ENCODE assay signal across 14 cellular contexts in the genomic region with DNA sequence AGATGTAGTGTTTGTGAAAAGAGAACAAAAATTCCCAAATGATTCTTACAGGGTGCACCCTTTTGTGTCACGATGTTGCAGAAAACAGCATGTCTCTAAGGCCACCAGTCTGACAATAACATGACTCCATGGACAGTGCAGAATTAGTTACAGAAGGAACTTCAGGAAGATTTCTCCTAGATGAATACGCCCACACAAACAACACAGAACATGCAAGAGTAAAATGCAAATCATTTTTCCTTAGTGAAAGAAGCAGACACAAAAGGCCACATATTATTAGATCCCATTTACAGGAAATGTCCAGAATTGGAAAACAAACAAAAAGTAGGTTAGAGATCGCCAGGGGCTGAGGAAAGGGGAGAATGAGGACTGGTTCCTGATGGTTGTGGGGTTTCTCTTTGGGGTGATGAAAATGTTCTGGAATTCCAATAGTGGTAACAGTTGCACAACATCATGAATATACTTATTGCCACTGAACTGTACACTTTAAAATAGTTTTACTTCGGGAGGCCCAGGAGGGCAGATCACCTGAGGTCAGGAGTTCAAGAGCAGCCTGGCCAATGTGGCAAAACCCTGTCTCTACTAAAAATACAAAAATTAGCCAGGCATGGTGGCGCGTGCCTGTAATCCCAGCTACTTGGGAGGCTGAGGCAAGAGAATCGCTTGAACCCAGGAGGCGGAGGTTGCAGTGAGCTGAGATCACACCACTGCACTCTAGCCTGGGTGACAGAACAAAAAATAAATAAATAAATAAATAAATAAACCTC. TPM values are rescaled to one million over a fixed set of nuclear protein-coding genes. Genes with fewer than 3 reads are reported as not detected.
DNase-seq lines count a peak whose midpoint lies in the region; ATAC-seq, FAIRE-seq and TF ChIP-seq lines count a peak whose summit lies in the region.
"Had no signal": no experiment of that assay in that cellular context is flagged by ENCODE, and none has a peak within 500 bp of the region (broad histone marks: within the 10 kb centered on the region; RNA-seq: fewer than 3 reads in every experiment).

No MANE protein-coding gene starts in this region.

- peak overlapping the region; percentile 75 for H3K4me3 Mint-ChIP-seq in CD4-positive, alpha-beta T cell
- H3K4me3 Mint-ChIP-seq in IgD-negative memory B cell (peak overlapping the region; percentile 22 to 85 (median 68)), astrocyte (ENCODE audit: unreplicated experiment) (no peak overlapping the region)
- H3K4me3 Mint-ChIP-seq in naive thymus-derived CD4-positive, alpha-beta T cell: peak overlapping the region; percentile 71 to 100 (median 86)

- POLR2A ChIA-PET in CD4-positive, alpha-beta T cell (lab: Charles Lee): interaction anchor here (0.6 to 1.3 kb wide), 5 partner anchors 11 to 53 kb away, joined by 3 to 6 read pairs (median 3); no protein-coding TSS in a partner anchor
- POLR2A ChIA-PET in naive thymus-derived CD4-positive, alpha-beta T cell (lab: Charles Lee): interaction anchor here (0.7 to 1.8 kb wide), 10 partner anchors 8 to 258 kb away, joined by 3 to 10 read pairs (median 4); a partner anchor contains a TSS

- no peak for DNase-seq in CD4-positive, alpha-beta T cell
- DNase-seq in astrocyte (ENCODE audit: low read depth) (peak; percentile 8), omental fat pad (ENCODE audit: low spot score) (no peak), Kasumi-1 (lab: John Stamatoyannopoulos, UW) (no peak), prostate gland (ENCODE audit: low spot score) (no peak)
- DNase-seq in naive thymus-derived CD4-positive, alpha-beta T cell: no peak
- DNase-seq: Karpas-422, midbrain, NCI-H2171, PC-3, right lobe of liver, testis had no signal

- no peaks in the 10 kb centered on the region for H3K27me3 Mint-ChIP-seq in CD4-positive, alpha-beta T cell
- no peaks in the 10 kb centered on the region for H3K27me3 Mint-ChIP-seq in IgD-negative memory B cell
- no peaks in the 10 kb centered on the region for H3K27me3 Mint-ChIP-seq in astrocyte (ENCODE audit: low read depth, unreplicated experiment)
- peaks cover 0 to 5% (median 0%) of the 10 kb centered on the region in 5 donors for H3K27me3 Mint-ChIP-seq in naive thymus-derived CD4-positive, alpha-beta T cell

- H3K27me3 ChIP-seq in CD4-positive, alpha-beta T cell (ENCODE audit: control insufficient read depth, insufficient read depth, low read length): no peaks in the 10 kb centered on the region
- H3K27me3 ChIP-seq in astrocyte (ENCODE audit: insufficient read depth, low read length): no peaks in the 10 kb centered on the region
- no peaks in the 10 kb centered on the region for H3K27me3 ChIP-seq in naive thymus-derived CD4-positive, alpha-beta T cell (ENCODE audit: control insufficient read depth in 2 of 2, insufficient read depth in 2 of 2, low read length in 2 of 2)
- H3K27me3 ChIP-seq in prostate gland (replicated peaks; ENCODE audit: insufficient read depth): no peaks in the 10 kb centered on the region
- H3K27me3 ChIP-seq: esophagus muscularis mucosa, right lobe of liver, testis had no signal

- no peak for TF ChIP-seq CTCF in CD4-positive, alpha-beta T cell (IDR thresholded peaks at IDR 0.05)
- TF ChIP-seq CTCF in astrocyte (IDR thresholded peaks at IDR 0.05; ENCODE audit: insufficient read depth, low read depth, low read length) (no peak), omental fat pad (IDR thresholded peaks at IDR 0.05) (no peak), prostate gland (IDR thresholded peaks at IDR 0.05) (no peak)

- WGBS in prostate gland: 88% methylated on average over 8 of the region's 8 CpGs

- intact Hi-C loops in CD4-positive, alpha-beta T cell (cut with DNase I, micrococcal nuclease): loop anchor here (5.0 kb wide), 2 partner anchors 33 to 243 kb away; a partner anchor contains a TSS
- intact Hi-C loops in naive thymus-derived CD4-positive, alpha-beta T cell (cut with micrococcal nuclease): loop anchor here (10.0 kb wide), 2 partner anchors 345 to 1095 kb away; a partner anchor contains a TSS
- intact Hi-C loops in prostate gland (cut with DNase I): no loop called here

- H3K36me3 ChIP-seq in astrocyte (ENCODE audit: insufficient read depth, low read length): no peaks in the 10 kb centered on the region
- peaks cover 0 to 6% (median 5%) of the 10 kb centered on the region in 3 experiments for H3K36me3 ChIP-seq in naive thymus-derived CD4-positive, alpha-beta T cell (ENCODE audit: control insufficient read depth in 2 of 3, insufficient read depth in 3 of 3, low read length in 3 of 3)
- H3K36me3 ChIP-seq in prostate gland: no peaks in the 10 kb centered on the region

- H3K9me3 Mint-ChIP-seq in CD4-positive, alpha-beta T cell: no peaks in the 10 kb centered on the region
- H3K9me3 Mint-ChIP-seq in IgD-negative memory B cell: no peaks in the 10 kb centered on the region
- peaks cover 3% of the 10 kb centered on the region for H3K9me3 Mint-ChIP-seq in astrocyte (ENCODE audit: unreplicated experiment)
- peaks cover 0 to 4% (median 0%) of the 10 kb centered on the region in 11 donors for H3K9me3 Mint-ChIP-seq in naive thymus-derived CD4-positive, alpha-beta T cell

- TF ChIP-seq POLR2A in prostate gland (IDR thresholded peaks at IDR 0.05): no peak

- peak overlapping the region; percentile 92 for H3K27ac Mint-ChIP-seq in CD4-positive, alpha-beta T cell
- H3K27ac Mint-ChIP-seq in IgD-negative memory B cell (peak overlapping the region in 2 of 3 donors; percentile 52 to 78), astrocyte (ENCODE audit: unreplicated experiment) (no peak overlapping the region)
- peak overlapping the region; percentile 72 to 96 (median 90) for H3K27ac Mint-ChIP-seq in naive thymus-derived CD4-positive, alpha-beta T cell

- no peak overlapping the region for H3K9ac ChIP-seq in astrocyte (ENCODE audit: low read length)

- CTCF ChIA-PET in CD4-positive, alpha-beta T cell (lab: Charles Lee): interaction anchor here (1.0 to 1.9 kb wide), 2 partner anchors 24 to 25 kb away, joined by 3 to 6 read pairs; no protein-coding TSS in a partner anchor
- CTCF ChIA-PET in naive thymus-derived CD4-positive, alpha-beta T cell (lab: Charles Lee): interaction anchor here (1.2 to 1.6 kb wide), 3 partner anchors 13 to 25 kb away, joined by 5 read pairs; no protein-coding TSS in a partner anchor

- no peak for ATAC-seq in CD4-positive, alpha-beta T cell (ENCODE audit: poor library complexity)
- no peak for ATAC-seq in naive thymus-derived CD4-positive, alpha-beta T cell
- ATAC-seq in omental fat pad (ENCODE audit: low FRiP score): no peak
- ATAC-seq: PC-3 had no signal

- peak overlapping the region; percentile 36 for H3K27ac ChIP-seq in CD4-positive, alpha-beta T cell (ENCODE audit: low read depth, low read length)
- H3K27ac ChIP-seq in astrocyte (ENCODE audit: low read depth, low read length): no peak overlapping the region
- H3K27ac ChIP-seq in naive thymus-derived CD4-positive, alpha-beta T cell (ENCODE audit: low read depth, low read length): peak overlapping the region; percentile 53
- H3K27ac ChIP-seq in prostate gland: no peak overlapping the region
- H3K27ac ChIP-seq: esophagus muscularis mucosa had no signal

- H2AFZ ChIP-seq in astrocyte (ENCODE audit: low read depth, low read length): no peak overlapping the region

- H3K79me2 ChIP-seq in astrocyte (ENCODE audit: insufficient read depth, low read length): peaks cover 16% of the 10 kb centered on the region

- H3K9me3 ChIP-seq in CD4-positive, alpha-beta T cell (ENCODE audit: control insufficient read depth, low read length): no peaks in the 10 kb centered on the region
- no peaks in the 10 kb centered on the region for H3K9me3 ChIP-seq in astrocyte (ENCODE audit: insufficient read depth, low read depth, low read length)
- no peaks in the 10 kb centered on the region for H3K9me3 ChIP-seq in naive thymus-derived CD4-positive, alpha-beta T cell (ENCODE audit: control insufficient read depth in 2 of 3, low read length in 3 of 3)
- H3K9me3 ChIP-seq in prostate gland: no peaks in the 10 kb centered on the region
- H3K9me3 ChIP-seq: esophagus muscularis mucosa, right lobe of liver, testis had no signal

- H3K4me2 ChIP-seq in astrocyte (ENCODE audit: low read length): no peak overlapping the region

- no peak for FAIRE-seq in astrocyte (lab: Jason Lieb, UNC)

- peaks cover 83% of the 10 kb centered on the region for H3K4me1 Mint-ChIP-seq in CD4-positive, alpha-beta T cell (ENCODE audit: low read depth)
- peaks cover 40 to 46% (median 40%) of the 10 kb centered on the region in 3 donors for H3K4me1 Mint-ChIP-seq in IgD-negative memory B cell
- peaks cover 24% of the 10 kb centered on the region for H3K4me1 Mint-ChIP-seq in astrocyte (ENCODE audit: low read depth, unreplicated experiment)
- H3K4me1 Mint-ChIP-seq in naive thymus-derived CD4-positive, alpha-beta T cell: peaks cover 39 to 90% (median 78%) of the 10 kb centered on the region in 7 donors

- H4K20me1 ChIP-seq in astrocyte (ENCODE audit: insufficient read depth, low read length): peaks cover 11% of the 10 kb centered on the region

- H3K36me3 Mint-ChIP-seq in CD4-positive, alpha-beta T cell (ENCODE audit: low read depth): peaks cover 89% of the 10 kb centered on the region
- H3K36me3 Mint-ChIP-seq in IgD-negative memory B cell (peaks cover 6% of the 10 kb centered on the region), astrocyte (ENCODE audit: low read depth, unreplicated experiment) (peaks cover 19% of the 10 kb centered on the region)
- peaks cover 0 to 65% (median 42%) of the 10 kb centered on the region in 5 donors for H3K36me3 Mint-ChIP-seq in naive thymus-derived CD4-positive, alpha-beta T cell

- H3K4me1 ChIP-seq in astrocyte (ENCODE audit: insufficient read depth, low read length) (no peaks in the 10 kb centered on the region), prostate gland (replicated peaks) (no peaks in the 10 kb centered on the region)
- peaks cover 38 to 47% of the 10 kb centered on the region in 2 donors for H3K4me1 ChIP-seq in naive thymus-derived CD4-positive, alpha-beta T cell (ENCODE audit: control insufficient read depth in 2 of 2, insufficient read depth in 2 of 2, low read length in 2 of 2)

- no peak overlapping the region for H3K4me3 ChIP-seq in astrocyte (ENCODE audit: insufficient read depth, low read depth, low read length)
- peak overlapping the region; percentile 19 for H3K4me3 ChIP-seq in naive thymus-derived CD4-positive, alpha-beta T cell (ENCODE audit: low read length)
- H3K4me3 ChIP-seq in prostate gland: no peak overlapping the region
- H3K4me3 ChIP-seq: esophagus muscularis mucosa, right lobe of liver, testis had no signal

RNA-seq across cellular contexts. Expression of a gene that starts 10.2 kb away (rescaled TPM):
- 100 to 1,000 TPM; 169 to 178 TPM for total RNA-seq in CD4-positive, alpha-beta T cell
- polyA plus RNA-seq in IgD-negative memory B cell: 93.1 TPM
- total RNA-seq in astrocyte (63.0 and 63.8 TPM in 2 replicates), omental fat pad (10 to 100 TPM; 31.3 to 58.8 (median 50.8) TPM), prostate gland (10 to 100 TPM; 41.2 to 47.9 TPM)
- 100 to 1,000 TPM; 129 to 181 (median 152) TPM for total RNA-seq in naive thymus-derived CD4-positive, alpha-beta T cell
- polyA plus RNA-seq in naive thymus-derived CD4-positive, alpha-beta T cell: 100 to 1,000 TPM; 165 to 249 TPM

Comparison
In these comparisons a context has a peak if more than half of its experiments do, and no peak if none do; other contexts are left out.
1. H3K27ac ChIP-seq: peak in CD4-positive, alpha-beta T cell (single experiment) and naive thymus-derived CD4-positive, alpha-beta T cell (single experiment); none in astrocyte (single experiment) and prostate gland (0 of 2).